In genomic region chr3:148532326-148532725, GRCh38 we compare ENCODE assay signal across 1 cellular context.
TF ChIP-seq lines count a peak whose summit lies in the region.

No MANE protein-coding gene starts in this region.

TF ChIP-seq in IMR-90, 13 proteins besides CTCF, POLR2A, EP300 and RAD21 (continued from another document):
- TF ChIP-seq ELK1 (IDR thresholded peaks at IDR 0.05; ENCODE audit: borderline replicate concordance, low read depth, low read length) (no peak), CEBPB (IDR thresholded peaks at IDR 0.05; ENCODE audit: low read depth, low read length) (no peak), BHLHE40 (IDR thresholded peaks at IDR 0.05; ENCODE audit: low read depth, low read length) (no peak), CHD1 (IDR thresholded peaks at IDR 0.05; ENCODE audit: low read depth, low read length) (no peak), SMC3 (IDR thresholded peaks at IDR 0.05; ENCODE audit: low read depth, low read length) (no peak), FOS (IDR thresholded peaks at IDR 0.05; ENCODE audit: low read depth, low read length) (no peak)
